17 cellular contexts compared by ENCODE assay signal in the genomic region with DNA sequence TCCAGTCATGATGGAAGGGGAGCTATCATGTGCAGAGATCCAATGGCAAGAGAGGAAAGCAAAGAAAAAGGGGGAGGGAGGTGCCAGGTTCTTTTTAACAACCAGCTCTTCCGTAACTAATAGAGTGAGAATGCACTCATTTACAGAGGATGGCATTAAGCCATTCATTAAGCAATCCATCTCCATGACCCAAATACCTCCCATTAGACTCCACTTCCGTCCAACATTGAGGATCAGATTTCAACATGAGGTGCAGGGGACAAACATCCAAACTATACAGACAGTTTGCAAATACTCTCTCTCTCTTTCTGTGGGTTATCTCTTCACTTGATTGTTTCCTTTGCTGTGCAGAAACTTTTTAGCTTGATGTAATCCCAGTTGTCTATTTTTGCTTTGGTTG. TPM values are rescaled to one million over a fixed set of nuclear protein-coding genes. Genes with fewer than 3 reads are reported as not detected.
DNase-seq lines count a peak whose midpoint lies in the region; TF ChIP-seq lines count a peak whose summit lies in the region.
"Had no signal": no experiment of that assay in that cellular context is flagged by ENCODE, and none has a peak within 500 bp of the region (broad histone marks: within the 10 kb centered on the region; RNA-seq: fewer than 3 reads in every experiment).

No MANE protein-coding gene starts in this region.

- no peak for TF ChIP-seq POLR2A in esophagus muscularis mucosa (IDR thresholded peaks at IDR 0.05; ENCODE audit: low read depth)

- H3K27ac Mint-ChIP-seq in neural crest cell (ENCODE audit: unreplicated experiment) = peak overlapping the region; percentile 22
- H3K27ac Mint-ChIP-seq: activated naive CD4-positive, alpha-beta T cell treated with anti-CD3 and anti-CD28 coated beads for 36 hours had no signal

- peaks cover 16% of the 10 kb centered on the region for H3K9me3 Mint-ChIP-seq in neural crest cell

- peaks cover 0 to 8% (median 0%) of the 10 kb centered on the region in 4 donors for H3K36me3 ChIP-seq in esophagus muscularis mucosa
- H3K36me3 ChIP-seq: cardiac muscle cell, thyroid gland had no signal

- H3K4me1 ChIP-seq in esophagus muscularis mucosa = no peaks in the 10 kb centered on the region
- H3K4me1 ChIP-seq: heart left ventricle, thyroid gland had no signal

- no peak overlapping the region for H3K27ac ChIP-seq in esophagus muscularis mucosa (replicated peaks in 1 of 4)
- H3K27ac ChIP-seq: cardiac muscle cell, heart left ventricle, thyroid gland, VCaP had no signal

- intact Hi-C loops in esophagus muscularis mucosa (cut with DNase I) = no loop called here

- DNase-seq in GM04504 (ENCODE audit: low read depth) = peak; percentile 32
- peak; percentile 16 for DNase-seq in NCI-H69 (lab: John Stamatoyannopoulos, UW)
- peak; percentile 23 for DNase-seq in fibroblast of mammary gland (ENCODE audit: low read depth)
- DNase-seq in neural crest cell (ENCODE audit: low read depth, low spot score) = no peak
- DNase-seq in esophagus muscularis mucosa (ENCODE audit: extremely low spot score) = no peak
- DNase-seq in stimulated activated CD4-positive, alpha-beta T cell treated with anti-CD3 and anti-CD28 coated beads, Interleukin-12 subunit alpha, Interleukin-12 subunit beta, amount 100 ng/mL, for 4 hours = no peak
- no peak for DNase-seq in NCI-H2227 treated with DMSO at 0.1 percent for 48 hours (lab: John Stamatoyannopoulos, UW)
- DNase-seq in activated effector memory CD4-positive, alpha-beta T cell treated with anti-CD3 and anti-CD28 coated beads, Interleukin-2, amount 50 U/mL, for 16 hours = no peak
- DNase-seq: activated naive CD4-positive, alpha-beta T cell treated with anti-CD3 and anti-CD28 coated beads for 36 hours; CD4-positive, CD25-positive, alpha-beta regulatory T cell; DMS79; heart left ventricle; kidney glomerular epithelial cell; stimulated activated CD4-positive, alpha-beta T cell treated with anti-CD3 and anti-CD28 coated beads, Interleukin-4, amount 100 ng/mL, for 24 hours; thyroid gland had no signal

- TF ChIP-seq EP300 in esophagus muscularis mucosa (IDR thresholded peaks at IDR 0.05) = no peak

- no peak overlapping the region for H3K4me3 Mint-ChIP-seq in neural crest cell
- H3K4me3 Mint-ChIP-seq: activated naive CD4-positive, alpha-beta T cell treated with anti-CD3 and anti-CD28 coated beads for 36 hours; CD4-positive, CD25-positive, alpha-beta regulatory T cell had no signal

- no peaks in the 10 kb centered on the region for H3K4me1 Mint-ChIP-seq in neural crest cell

- TF ChIP-seq CTCF in fibroblast of mammary gland (conservative IDR thresholded peaks at IDR 0.05; ENCODE audit: control insufficient read depth, insufficient read depth, low read depth, low read length) (no peak), neural crest cell (conservative IDR thresholded peaks at IDR 0.05) (no peak), esophagus muscularis mucosa (IDR thresholded peaks at IDR 0.05) (no peak)

- H3K4me3 ChIP-seq in fibroblast of mammary gland (ENCODE audit: control insufficient read depth, low read depth, low read length) = no peak overlapping the region
- no peak overlapping the region for H3K4me3 ChIP-seq in esophagus muscularis mucosa
- H3K4me3 ChIP-seq: cardiac muscle cell, heart left ventricle, thyroid gland had no signal

- no peaks in the 10 kb centered on the region for H3K27me3 ChIP-seq in esophagus muscularis mucosa
- H3K27me3 ChIP-seq: cardiac muscle cell, heart left ventricle, thyroid gland had no signal

- H3K9me3 ChIP-seq in esophagus muscularis mucosa = peaks cover 0 to 8% (median 0%) of the 10 kb centered on the region in 4 donors
- H3K9me3 ChIP-seq: thyroid gland had no signal

- no peaks in the 10 kb centered on the region for H3K27me3 Mint-ChIP-seq in neural crest cell (ENCODE audit: low read depth)

- 27% methylated on average over 2 of the region's 2 CpGs for WGBS in esophagus muscularis mucosa

- H3K36me3 Mint-ChIP-seq in neural crest cell (ENCODE audit: low read depth) = peaks cover 26% of the 10 kb centered on the region

RNA-seq across cellular contexts. Expression of a gene that starts 21.2 kb away (rescaled TPM):
- total RNA-seq in neural crest cell = 0.28 and 0.34 TPM in 2 replicates
- total RNA-seq in esophagus muscularis mucosa = 1 to 10 TPM; 2.0 to 5.2 (median 2.3) TPM

Comparison
In these comparisons a context has a peak if more than half of its experiments do, and no peak if none do; other contexts are left out.
1. DNase-seq: peak in GM04504 (single experiment), NCI-H69 (single experiment) and fibroblast of mammary gland (single experiment); none in neural crest cell (single experiment), esophagus muscularis mucosa (single experiment), stimulated activated CD4-positive, alpha-beta T cell treated with anti-CD3 and anti-CD28 coated beads, Interleukin-12 subunit alpha, Interleukin-12 subunit beta, amount 100 ng/mL, for 4 hours (single experiment), NCI-H2227 treated with DMSO at 0.1 percent for 48 hours (single experiment) and activated effector memory CD4-positive, alpha-beta T cell treated with anti-CD3 and anti-CD28 coated beads, Interleukin-2, amount 50 U/mL, for 16 hours (single experiment).